ENCODE assay signal across 8 cellular contexts in the genomic region with DNA sequence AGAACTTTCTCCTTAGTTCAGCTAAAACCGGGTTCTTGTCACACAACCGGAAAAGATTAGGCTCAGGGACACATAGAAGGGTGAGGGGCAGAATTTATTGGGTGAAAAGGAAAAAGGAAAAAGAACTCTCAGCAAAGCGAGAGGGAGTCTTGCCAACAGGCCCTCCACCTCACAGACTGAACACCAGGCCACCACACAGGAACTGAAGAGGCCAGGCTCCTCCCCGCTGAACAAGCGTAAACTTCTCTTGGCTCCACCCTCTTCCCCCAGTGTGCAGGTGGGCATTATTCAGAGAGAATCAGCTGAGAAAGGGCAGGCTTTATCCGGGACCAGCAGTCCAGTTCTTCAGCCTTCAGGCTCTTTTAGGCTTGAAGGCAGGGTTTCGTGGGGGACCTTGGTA.
A peak's percentile ranks its signal among the peaks of the same experiment; 100 is the strongest.
DNase-seq lines count a peak whose midpoint lies in the region; ATAC-seq and TF ChIP-seq lines count a peak whose summit lies in the region.

No MANE protein-coding gene starts in this region.

- no peak for TF ChIP-seq CTCF in GM10266 (IDR thresholded peaks at IDR 0.05; ENCODE audit: control insufficient read depth, insufficient read depth, low read depth, missing control alignments)

- ATAC-seq in GM21390 (IDR thresholded peaks at IDR 0.05; ENCODE audit: unreplicated experiment) (peak; percentile 86), HG03575 (IDR thresholded peaks at IDR 0.05; ENCODE audit: extremely low read depth, insufficient number of reproducible peaks, low FRiP score, unreplicated experiment) (peak; percentile 61), left ventricle myocardium superior (no peak), left cardiac atrium (no peak)

- intact Hi-C loops in left ventricle myocardium superior (cut with micrococcal nuclease) = no loop called here
- intact Hi-C loops in left cardiac atrium (cut with DNase I) = no loop called here

- DNase-seq in GM10266 (ENCODE audit: extremely low spot score) (peak; percentile 31), activated T-helper 1 cell treated with Interleukin-2 at 50 U/mL for 16 hours (ENCODE audit: low read depth) (peak; percentile 5), NCI-H1694 treated with DMSO at 0.1 percent for 48 hours (lab: John Stamatoyannopoulos, UW) (no peak), left ventricle myocardium superior (no peak), left cardiac atrium (no peak)
- DNase-seq in stimulated activated CD4-positive, alpha-beta T cell treated with anti-CD3 and anti-CD28 coated beads, Interleukin-2, amount 100 ng/mL, for 48 hours = peak; percentile 3 to 16

Comparison
In these comparisons a context has a peak if more than half of its experiments do, and no peak if none do; other contexts are left out.
1. DNase-seq: peak in GM10266 (single experiment), activated T-helper 1 cell treated with Interleukin-2 at 50 U/mL for 16 hours (single experiment) and stimulated activated CD4-positive, alpha-beta T cell treated with anti-CD3 and anti-CD28 coated beads, Interleukin-2, amount 100 ng/mL, for 48 hours (2 of 2); none in NCI-H1694 treated with DMSO at 0.1 percent for 48 hours (single experiment), left ventricle myocardium superior (single experiment) and left cardiac atrium (single experiment).
2. ATAC-seq: peak in GM21390 (single experiment) and HG03575 (single experiment); none in left ventricle myocardium superior (single experiment) and left cardiac atrium (0 of 2).